In genomic region chr18:79882522-79883241, GRCh38 we compare ENCODE assay signal across 18 cellular contexts.
"Had no signal": no experiment of that assay in that cellular context is flagged by ENCODE, and none has a peak within 500 bp of the region (broad histone marks: within the 10 kb centered on the region; RNA-seq: fewer than 3 reads in every experiment).

No MANE protein-coding gene starts in this region.

- ATAC-seq: activated CD4-positive, CD25-positive, alpha-beta regulatory T cell treated with anti-CD3 and anti-CD28 coated beads, Interleukin-2, amount 50 U/mL, for 24 hours; activated T-cell treated with anti-CD3 and anti-CD28 coated beads, Interleukin-2, amount 50 U/mL, for 72 hours; effector memory CD8-positive, alpha-beta T cell; left lung; natural killer cell treated with Interleukin-12 subunit alpha and Interleukin-12 subunit beta and Interleukin-15 and Interleukin-18, amount 100 ng/mL, for 72 hours had no signal

- H3K4me1 Mint-ChIP-seq: activated naive CD8-positive, alpha-beta T cell treated with anti-CD3 and anti-CD28 coated beads for 36 hours had no signal

- H3K36me3 ChIP-seq: brain microvascular endothelial cell, heart right ventricle, left lung, SJSA1, tibial artery, vagina had no signal

- DNase-seq: activated CD4-positive, alpha-beta T cell treated with anti-CD3 and anti-CD28 coated beads, Interleukin-2, amount 50 U/mL, for 4 hours; activated naive CD8-positive, alpha-beta T cell treated with anti-CD3 and anti-CD28 coated beads for 36 hours; activated T-cell treated with anti-CD3 and anti-CD28 coated beads, Interleukin-2, amount 50 U/mL, for 72 hours; brain microvascular endothelial cell; effector memory CD8-positive, alpha-beta T cell; heart right ventricle; islet precursor cell; mesendoderm; tibial artery had no signal

- H3K4me3 ChIP-seq: heart right ventricle, left lung, SJSA1, smooth muscle cell, tibial artery, vagina had no signal

- H3K27ac ChIP-seq: brain microvascular endothelial cell, epithelial cell of prostate, heart right ventricle, left lung, SJSA1, tibial artery, vagina had no signal

- H3K9me3 ChIP-seq: vagina had no signal

- H3K36me3 Mint-ChIP-seq: activated naive CD8-positive, alpha-beta T cell treated with anti-CD3 and anti-CD28 coated beads for 36 hours; natural killer cell treated with Interleukin-12 subunit alpha and Interleukin-12 subunit beta and Interleukin-15 and Interleukin-18, amount 100 ng/mL, for 72 hours had no signal

- H3K4me1 ChIP-seq: heart right ventricle, left lung, SJSA1, tibial artery, vagina had no signal

- H3K27me3 ChIP-seq: brain microvascular endothelial cell, SJSA1, tibial artery, vagina had no signal

- H3K27me3 Mint-ChIP-seq: activated naive CD8-positive, alpha-beta T cell treated with anti-CD3 and anti-CD28 coated beads for 36 hours; dendritic cell treated with granulocyte-macrophage colony-stimulating factor and Interleukin-4, amounts not matched to agents 40 ng/mL and 50 ng/mL, for 4 days; effector memory CD8-positive, alpha-beta T cell; natural killer cell treated with Interleukin-12 subunit alpha and Interleukin-12 subunit beta and Interleukin-15 and Interleukin-18, amount 100 ng/mL, for 72 hours had no signal

- H3K4me3 Mint-ChIP-seq: activated naive CD8-positive, alpha-beta T cell treated with anti-CD3 and anti-CD28 coated beads for 36 hours; activated T-cell treated with anti-CD3 and anti-CD28 coated beads, Interleukin-2, amount 50 U/mL, for 72 hours; dendritic cell treated with granulocyte-macrophage colony-stimulating factor and Interleukin-4, amounts not matched to agents 40 ng/mL and 50 ng/mL, for 4 days; effector memory CD8-positive, alpha-beta T cell; natural killer cell treated with Interleukin-12 subunit alpha and Interleukin-12 subunit beta and Interleukin-15 and Interleukin-18, amount 100 ng/mL, for 72 hours had no signal

- H3K9me3 Mint-ChIP-seq: activated naive CD8-positive, alpha-beta T cell treated with anti-CD3 and anti-CD28 coated beads for 36 hours; activated T-cell treated with anti-CD3 and anti-CD28 coated beads, Interleukin-2, amount 50 U/mL, for 72 hours; effector memory CD8-positive, alpha-beta T cell; natural killer cell treated with Interleukin-12 subunit alpha and Interleukin-12 subunit beta and Interleukin-15 and Interleukin-18, amount 100 ng/mL, for 72 hours had no signal

- H3K27ac Mint-ChIP-seq: activated naive CD8-positive, alpha-beta T cell treated with anti-CD3 and anti-CD28 coated beads for 36 hours; activated T-cell treated with anti-CD3 and anti-CD28 coated beads, Interleukin-2, amount 50 U/mL, for 72 hours; dendritic cell treated with granulocyte-macrophage colony-stimulating factor and Interleukin-4, amounts not matched to agents 40 ng/mL and 50 ng/mL, for 4 days; effector memory CD8-positive, alpha-beta T cell; natural killer cell treated with Interleukin-12 subunit alpha and Interleukin-12 subunit beta and Interleukin-15 and Interleukin-18, amount 100 ng/mL, for 72 hours; progenitor cell of endocrine pancreas had no signal
